In genomic region chr19:48321622-48322591, GRCh38 we compare ENCODE assay signal across 1 cellular context.
A peak's percentile ranks its signal among the peaks of the same experiment; 100 is the strongest.
TF ChIP-seq lines count a peak whose summit lies in the region.

No MANE protein-coding gene starts in this region.

TF ChIP-seq in HCT116, 20 proteins besides CTCF, POLR2A, EP300 and RAD21 (continued from another document):
- peak; percentile 97 for TF ChIP-seq POLR2AphosphoS5 (IDR thresholded peaks at IDR 0.05; ENCODE audit: low read depth, low read length)
- TF ChIP-seq JUND (IDR thresholded peaks at IDR 0.05), result no peak
- peak; percentile 57; the same call in 1 of the 2 replicates for TF ChIP-seq ZFX (IDR thresholded peaks at IDR 0.05)
- TF ChIP-seq ZBTB33 (IDR thresholded peaks at IDR 0.05; ENCODE audit: extremely low read depth, insufficient replicate concordance, low read length), result peak; percentile 14
- TF ChIP-seq REST (IDR thresholded peaks at IDR 0.05; ENCODE audit: low read depth), result no peak
- peak; percentile 47 for TF ChIP-seq YY1 (IDR thresholded peaks at IDR 0.05; ENCODE audit: extremely low read depth, insufficient replicate concordance, low read depth, low read length)
- TF ChIP-seq EZH2phosphoT487 (IDR thresholded peaks at IDR 0.05; ENCODE audit: borderline replicate concordance), result no peak
- TF ChIP-seq ATF3 (IDR thresholded peaks at IDR 0.05), result no peak
- TF ChIP-seq MAX (IDR thresholded peaks at IDR 0.05), result peak; percentile 96
- no peak for TF ChIP-seq FOSL1 (IDR thresholded peaks at IDR 0.05; ENCODE audit: low read depth)
